1 cellular context compared by ENCODE assay signal in genomic region chr1:65164633-65165032, GRCh38.
TF ChIP-seq lines count a peak whose summit lies in the region.

No MANE protein-coding gene starts in this region.

TF ChIP-seq in HepG2, 621 proteins besides CTCF, POLR2A, EP300 and RAD21 (continued from another document and continues in another):
- TF ChIP-seq TERF1 (CRISPR knock-in tag; IDR thresholded peaks at IDR 0.05), result no peak
- no peak for TF ChIP-seq GLMP (CRISPR knock-in tag; IDR thresholded peaks at IDR 0.05; ENCODE audit: borderline replicate concordance)
- no peak for TF ChIP-seq ZNF414 (CRISPR knock-in tag; IDR thresholded peaks at IDR 0.05)
- peak; percentile 59; the same call in 1 of the 2 replicates for TF ChIP-seq GATAD2A (CRISPR knock-in tag; IDR thresholded peaks at IDR 0.05)
- TF ChIP-seq ASH2L (IDR thresholded peaks at IDR 0.05; ENCODE audit: insufficient read length, low read depth, low read length), result no peak
- TF ChIP-seq ISL2 (CRISPR knock-in tag; IDR thresholded peaks at IDR 0.05), result no peak
- peak; percentile 82 for TF ChIP-seq ZNF644 (CRISPR knock-in tag; IDR thresholded peaks at IDR 0.05; ENCODE audit: low read depth)
- no peak for TF ChIP-seq ZNF558 (CRISPR knock-in tag; IDR thresholded peaks at IDR 0.05; ENCODE audit: borderline replicate concordance)
- TF ChIP-seq ZNF513 (CRISPR knock-in tag; conservative IDR thresholded peaks at IDR 0.05), result no peak
- TF ChIP-seq CREM (IDR thresholded peaks at IDR 0.05), result no peak
- TF ChIP-seq CREM (CRISPR knock-in tag; IDR thresholded peaks at IDR 0.05), result no peak
- TF ChIP-seq MED13 (CRISPR knock-in tag; IDR thresholded peaks at IDR 0.05), result no peak
- TF ChIP-seq HNF1A (IDR thresholded peaks at IDR 0.05; ENCODE audit: low read depth), result no peak
- TF ChIP-seq HNF1A (CRISPR knock-in tag; IDR thresholded peaks at IDR 0.05; ENCODE audit: borderline replicate concordance), result no peak
- no peak for TF ChIP-seq U2AF1 (optimal IDR thresholded peaks at IDR 0.05; ENCODE audit: low read depth, low read length)
- peak; percentile 35; the same call in 1 of the 2 replicates for TF ChIP-seq FOXA3 (CRISPR knock-in tag; IDR thresholded peaks at IDR 0.05)
- TF ChIP-seq SAP130 (CRISPR knock-in tag; IDR thresholded peaks at IDR 0.05; ENCODE audit: low read depth), result peak; percentile 43; the same call in 1 of the 2 replicates
- no peak for TF ChIP-seq ZNF382 (CRISPR knock-in tag; IDR thresholded peaks at IDR 0.05; ENCODE audit: borderline replicate concordance)
- no peak for TF ChIP-seq ZBTB8A (CRISPR knock-in tag; IDR thresholded peaks at IDR 0.05; ENCODE audit: borderline replicate concordance, low read depth)
- no peak for TF ChIP-seq POGK (CRISPR knock-in tag; conservative IDR thresholded peaks at IDR 0.05)
- TF ChIP-seq SNAPC4 (CRISPR knock-in tag; IDR thresholded peaks at IDR 0.05), result no peak
- TF ChIP-seq ZNF256 (CRISPR knock-in tag; conservative IDR thresholded peaks at IDR 0.05), result no peak
- TF ChIP-seq CBFB (CRISPR knock-in tag; IDR thresholded peaks at IDR 0.05), result no peak
- TF ChIP-seq CEBPB (IDR thresholded peaks at IDR 0.05; ENCODE audit: borderline replicate concordance, low read depth, low read length), result peak; percentile 59; the same call in 1 of the 2 replicates
- TF ChIP-seq CREB1 (IDR thresholded peaks at IDR 0.05), result no peak
- TF ChIP-seq CREB1 (CRISPR knock-in tag; IDR thresholded peaks at IDR 0.05), result peak; percentile 42; the same call in 1 of the 2 replicates
- TF ChIP-seq SOX13 (IDR thresholded peaks at IDR 0.05), result no peak
- TF ChIP-seq SOX13 (CRISPR knock-in tag; conservative IDR thresholded peaks at IDR 0.05 in 1 of 2, IDR thresholded peaks at IDR 0.05 in 1 of 2), result peak in 1 of 2 experiments; percentile 66; a peak in 2 of 4 replicates
- TF ChIP-seq ZNF619 (CRISPR knock-in tag; IDR thresholded peaks at IDR 0.05), result no peak
- no peak for TF ChIP-seq MIER2 (CRISPR knock-in tag; IDR thresholded peaks at IDR 0.05)
- no peak for TF ChIP-seq PREB (CRISPR knock-in tag; IDR thresholded peaks at IDR 0.05)
- no peak for TF ChIP-seq BRCA1 (CRISPR knock-in tag; IDR thresholded peaks at IDR 0.05)
- TF ChIP-seq ARID5B (CRISPR knock-in tag; IDR thresholded peaks at IDR 0.05), result peak; percentile 33; the same call in 1 of the 2 replicates
- TF ChIP-seq MAZ (IDR thresholded peaks at IDR 0.05; ENCODE audit: borderline replicate concordance, low read depth, low read length), result no peak
- no peak for TF ChIP-seq MAZ (CRISPR knock-in tag; IDR thresholded peaks at IDR 0.05; ENCODE audit: low read depth)
- TF ChIP-seq ZNF207 (IDR thresholded peaks at IDR 0.05; ENCODE audit: borderline replicate concordance), result no peak
- TF ChIP-seq PPARG (CRISPR knock-in tag; conservative IDR thresholded peaks at IDR 0.05), result 0 out of 2 replicates have a peak, but pooled peaks have one; percentile 14
- peak; percentile 60; the same call in 1 of the 2 replicates for TF ChIP-seq SOX5 (CRISPR knock-in tag; IDR thresholded peaks at IDR 0.05; ENCODE audit: borderline replicate concordance)
- no peak for TF ChIP-seq ZNF557 (CRISPR knock-in tag; IDR thresholded peaks at IDR 0.05)
- TF ChIP-seq MLLT10 (CRISPR knock-in tag; IDR thresholded peaks at IDR 0.05), result no peak
